In the genomic region with DNA sequence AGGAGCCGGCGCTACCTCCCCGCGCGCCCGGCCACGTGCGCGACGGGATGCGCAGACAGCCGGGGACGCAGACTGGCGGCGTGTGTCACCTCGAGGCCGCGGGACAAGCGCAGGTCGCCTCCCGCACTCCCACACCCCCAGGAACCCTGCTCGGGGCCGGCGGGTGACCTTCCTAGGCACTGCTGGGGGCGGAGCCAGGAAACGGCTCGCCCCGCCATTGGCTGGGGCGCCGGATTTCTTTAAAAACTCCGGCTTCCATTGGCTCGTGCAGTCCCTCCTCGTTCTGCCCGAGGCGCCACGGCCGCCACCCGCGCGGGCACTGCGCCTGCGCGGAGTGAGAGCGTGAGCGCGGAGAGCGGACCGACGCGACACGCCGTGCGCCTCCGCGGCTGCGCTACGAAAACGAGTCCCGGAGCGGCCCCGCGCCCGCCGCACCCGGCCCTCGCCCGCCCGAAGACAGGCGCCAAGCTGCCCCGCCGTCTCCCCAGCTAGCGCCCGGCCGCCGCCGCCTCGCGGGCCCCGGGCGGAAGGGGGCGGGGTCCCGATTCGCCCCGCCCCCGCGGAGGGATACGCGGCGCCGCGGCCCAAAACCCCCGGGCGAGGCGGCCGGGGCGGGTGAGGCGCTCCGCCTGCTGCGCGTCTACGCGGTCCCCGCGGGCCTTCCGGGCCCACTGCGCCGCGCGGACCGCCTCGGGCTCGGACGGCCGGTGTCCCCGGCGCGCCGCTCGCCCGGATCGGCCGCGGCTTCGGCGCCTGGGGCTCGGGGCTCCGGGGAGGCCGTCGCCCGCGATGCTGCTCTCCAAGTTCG, we compare ENCODE assay signal across 8 cellular contexts. TPM values are rescaled to one million over a fixed set of nuclear protein-coding genes. Genes with fewer than 3 reads are reported as not detected.
DNase-seq lines count a peak whose midpoint lies in the region; ATAC-seq, FAIRE-seq and TF ChIP-seq lines count a peak whose summit lies in the region.

PIM3 (plus strand) TSS at position 614 of the 808 bp plus-strand sequence; CDS start at position 790, 176 bp downstream.

- DNase-seq in BJ (ENCODE audit: low read depth) (peak; percentile 73), GM19239 (ENCODE audit: insufficient read length, low spot score) (peak; percentile 100), NCI-H526 (lab: John Stamatoyannopoulos, UW) (peak; percentile 78 to 94), kidney tubule cell (ENCODE audit: low spot score) (peak; percentile 98)
- DNase-seq in activated CD4-positive, alpha-beta T cell treated with anti-CD3 and anti-CD28 coated beads for 48 hours, result peak; percentile 96
- DNase-seq in stimulated activated CD4-positive, alpha-beta T cell treated with anti-CD3 and anti-CD28 coated beads, Interleukin-1b, Interleukin-23, amount 100 ng/mL, for 1 hour (ENCODE audit: low read depth in 2 of 2), result peak; percentile 79 to 89

- FAIRE-seq in GM19239 (lab: Jason Lieb, UNC), result peak; percentile 89

- POLR2A ChIA-PET in BJ (lab: Charles Lee), result no interaction called here

- TF ChIP-seq CTCF in BJ (IDR thresholded peaks at IDR 0.05; ENCODE audit: insufficient read depth, low read depth, low read length), result no peak

- H3K4me3 ChIP-seq in BJ (ENCODE audit: low read depth, low read length), result peak within 1 kb of the TSS; percentile 90

- H3K27me3 ChIP-seq in BJ (ENCODE audit: control insufficient read depth, insufficient read depth, low read length), result no peaks in the 10 kb centered on the region

- peaks cover 26% of the 10 kb centered on the region for H3K36me3 ChIP-seq in BJ (ENCODE audit: control insufficient read depth, insufficient read depth, low read length)

- peak; percentile 57 for ATAC-seq in HG03442 (IDR thresholded peaks at IDR 0.05; ENCODE audit: unreplicated experiment)

- H3K27ac ChIP-seq in cingulate gyrus (ENCODE audit: low read depth, low read length), result peak within 1 kb of the TSS; percentile 77

- CTCF ChIA-PET in BJ (lab: Yijun Ruan, JAX), result interaction anchor here (1.5 kb wide), 1 partner anchor 27 kb away, joined by 4 read pairs; no protein-coding TSS in a partner anchor

RNA-seq across cellular contexts. Expression of gene PIM3, which starts in this region (rescaled TPM):
- 5.8 and 8.3 TPM in 2 replicates for polyA plus RNA-seq in BJ (2011; rRNA removed)
- polyA minus RNA-seq in BJ (2011; rRNA and poly(A)+ RNA removed), result 2.2 and 2.5 TPM in 2 replicates

Comparison
In these comparisons a context has a peak if more than half of its experiments do, and no peak if none do; other contexts are left out.
1. Peak in every context shown above with its lines: DNase-seq, ATAC-seq, H3K4me3 ChIP-seq and H3K27ac ChIP-seq.